Comparison of ENCODE assay signal across 1 cellular context in the genomic region with DNA sequence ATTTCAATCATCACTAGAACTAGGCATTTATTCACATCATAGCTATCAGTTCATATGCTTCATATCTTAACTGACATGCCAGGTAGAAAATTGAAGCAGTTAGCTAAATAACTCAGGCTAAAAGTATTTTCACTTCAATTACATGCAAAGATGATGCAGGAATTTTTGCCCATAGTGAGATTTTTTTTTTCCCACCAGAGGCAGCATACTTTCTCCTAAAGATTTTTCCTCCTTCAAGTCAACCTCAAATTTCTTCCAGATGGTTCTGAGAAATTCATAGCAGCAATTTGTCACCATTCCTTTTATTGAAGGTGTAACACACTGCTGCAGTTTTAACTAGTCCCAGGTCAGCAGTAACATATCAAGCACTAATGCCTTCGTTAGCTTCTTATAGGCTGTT.
TF ChIP-seq lines count a peak whose summit lies in the region.

No MANE protein-coding gene starts in this region.

TF ChIP-seq in GM23338, 12 proteins besides CTCF, POLR2A, EP300 and RAD21 (continued from another document):
- TF ChIP-seq POLR2AphosphoS5 (IDR thresholded peaks at IDR 0.05; ENCODE audit: low read depth) (no peak), EZH2 (IDR thresholded peaks at IDR 0.05; ENCODE audit: low read depth, unreplicated experiment) (no peak), ZNF331 (CRISPR knock-in tag; IDR thresholded peaks at IDR 0.05; ENCODE audit: low read depth) (no peak)
- TF ChIP-seq, protein P1, sequence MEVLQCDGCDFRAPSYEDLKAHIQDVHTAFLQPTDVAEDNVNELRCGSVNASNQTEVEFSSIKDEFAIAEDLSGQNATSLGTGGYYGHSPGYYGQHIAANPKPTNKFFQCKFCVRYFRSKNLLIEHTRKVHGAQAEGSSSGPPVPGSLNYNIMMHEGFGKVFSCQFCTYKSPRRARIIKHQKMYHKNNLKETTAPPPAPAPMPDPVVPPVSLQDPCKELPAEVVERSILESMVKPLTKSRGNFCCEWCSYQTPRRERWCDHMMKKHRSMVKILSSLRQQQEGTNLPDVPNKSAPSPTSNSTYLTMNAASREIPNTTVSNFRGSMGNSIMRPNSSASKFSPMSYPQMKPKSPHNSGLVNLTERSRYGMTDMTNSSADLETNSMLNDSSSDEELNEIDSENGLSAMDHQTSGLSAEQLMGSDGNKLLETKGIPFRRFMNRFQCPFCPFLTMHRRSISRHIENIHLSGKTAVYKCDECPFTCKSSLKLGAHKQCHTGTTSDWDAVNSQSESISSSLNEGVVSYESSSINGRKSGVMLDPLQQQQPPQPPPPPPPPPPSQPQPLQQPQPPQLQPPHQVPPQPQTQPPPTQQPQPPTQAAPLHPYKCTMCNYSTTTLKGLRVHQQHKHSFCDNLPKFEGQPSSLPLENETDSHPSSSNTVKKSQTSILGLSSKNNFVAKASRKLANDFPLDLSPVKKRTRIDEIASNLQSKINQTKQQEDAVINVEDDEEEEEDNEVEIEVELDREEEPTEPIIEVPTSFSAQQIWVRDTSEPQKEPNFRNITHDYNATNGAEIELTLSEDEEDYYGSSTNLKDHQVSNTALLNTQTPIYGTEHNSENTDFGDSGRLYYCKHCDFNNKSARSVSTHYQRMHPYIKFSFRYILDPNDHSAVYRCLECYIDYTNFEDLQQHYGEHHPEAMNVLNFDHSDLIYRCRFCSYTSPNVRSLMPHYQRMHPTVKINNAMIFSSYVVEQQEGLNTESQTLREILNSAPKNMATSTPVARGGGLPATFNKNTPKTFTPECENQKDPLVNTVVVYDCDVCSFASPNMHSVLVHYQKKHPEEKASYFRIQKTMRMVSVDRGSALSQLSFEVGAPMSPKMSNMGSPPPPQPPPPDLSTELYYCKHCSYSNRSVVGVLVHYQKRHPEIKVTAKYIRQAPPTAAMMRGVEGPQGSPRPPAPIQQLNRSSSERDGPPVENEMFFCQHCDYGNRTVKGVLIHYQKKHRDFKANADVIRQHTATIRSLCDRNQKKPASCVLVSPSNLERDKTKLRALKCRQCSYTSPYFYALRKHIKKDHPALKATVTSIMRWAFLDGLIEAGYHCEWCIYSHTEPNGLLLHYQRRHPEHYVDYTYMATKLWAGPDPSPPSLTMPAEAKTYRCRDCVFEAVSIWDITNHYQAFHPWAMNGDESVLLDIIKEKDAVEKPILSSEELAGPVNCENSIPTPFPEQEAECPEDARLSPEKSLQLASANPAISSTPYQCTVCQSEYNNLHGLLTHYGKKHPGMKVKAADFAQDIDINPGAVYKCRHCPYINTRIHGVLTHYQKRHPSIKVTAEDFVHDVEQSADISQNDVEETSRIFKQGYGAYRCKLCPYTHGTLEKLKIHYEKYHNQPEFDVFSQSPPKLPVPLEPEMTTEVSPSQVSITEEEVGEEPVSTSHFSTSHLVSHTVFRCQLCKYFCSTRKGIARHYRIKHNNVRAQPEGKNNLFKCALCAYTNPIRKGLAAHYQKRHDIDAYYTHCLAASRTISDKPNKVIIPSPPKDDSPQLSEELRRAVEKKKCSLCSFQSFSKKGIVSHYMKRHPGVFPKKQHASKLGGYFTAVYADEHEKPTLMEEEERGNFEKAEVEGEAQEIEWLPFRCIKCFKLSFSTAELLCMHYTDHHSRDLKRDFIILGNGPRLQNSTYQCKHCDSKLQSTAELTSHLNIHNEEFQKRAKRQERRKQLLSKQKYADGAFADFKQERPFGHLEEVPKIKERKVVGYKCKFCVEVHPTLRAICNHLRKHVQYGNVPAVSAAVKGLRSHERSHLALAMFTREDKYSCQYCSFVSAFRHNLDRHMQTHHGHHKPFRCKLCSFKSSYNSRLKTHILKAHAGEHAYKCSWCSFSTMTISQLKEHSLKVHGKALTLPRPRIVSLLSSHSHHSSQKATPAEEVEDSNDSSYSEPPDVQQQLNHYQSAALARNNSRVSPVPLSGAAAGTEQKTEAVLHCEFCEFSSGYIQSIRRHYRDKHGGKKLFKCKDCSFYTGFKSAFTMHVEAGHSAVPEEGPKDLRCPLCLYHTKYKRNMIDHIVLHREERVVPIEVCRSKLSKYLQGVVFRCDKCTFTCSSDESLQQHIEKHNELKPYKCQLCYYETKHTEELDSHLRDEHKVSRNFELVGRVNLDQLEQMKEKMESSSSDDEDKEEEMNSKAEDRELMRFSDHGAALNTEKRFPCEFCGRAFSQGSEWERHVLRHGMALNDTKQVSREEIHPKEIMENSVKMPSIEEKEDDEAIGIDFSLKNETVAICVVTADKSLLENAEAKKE (CRISPR knock-in tag; IDR thresholded peaks at IDR 0.05) = no peak
TF ChIP-seq in GM23338: peak in this region for 0.
